ENCODE assay signal across 8 cellular contexts in the genomic region with DNA sequence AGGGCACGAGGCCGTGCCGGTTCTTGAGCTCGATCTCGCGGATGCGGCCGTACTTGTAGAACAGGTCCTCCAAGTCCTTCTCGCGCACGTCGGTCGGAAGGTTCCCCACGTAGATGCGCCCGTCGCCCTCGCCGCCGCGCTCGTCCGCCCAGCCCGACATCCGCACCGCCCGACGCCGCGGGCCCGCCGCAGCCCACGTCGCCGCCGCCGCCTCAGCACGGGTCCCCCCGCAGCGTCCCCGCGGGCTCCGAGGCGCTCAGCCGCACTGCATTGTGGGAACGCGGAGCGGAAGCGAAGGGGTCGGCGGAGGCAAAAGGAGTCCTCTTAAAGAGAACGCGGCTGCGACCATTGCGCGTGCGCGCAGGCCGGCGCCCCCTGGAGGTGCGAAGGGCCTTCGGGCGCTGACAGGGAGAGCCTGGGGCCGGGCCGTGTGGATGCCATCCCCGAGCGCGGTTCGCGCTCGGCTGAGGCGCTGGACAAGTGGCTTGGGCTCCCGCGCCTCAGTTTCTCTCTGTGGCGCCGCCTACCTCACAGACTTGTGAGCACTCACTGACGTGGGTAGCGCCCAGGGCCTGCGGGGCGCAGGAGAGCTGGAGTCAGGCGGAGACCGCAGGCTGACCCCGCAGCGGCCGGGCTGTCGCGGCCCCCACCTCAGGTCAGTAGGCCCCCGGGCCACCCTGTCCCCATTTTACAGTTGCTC. TPM values are rescaled to one million over a fixed set of nuclear protein-coding genes. Genes with fewer than 3 reads are reported as not detected.
DNase-seq lines count a peak whose midpoint lies in the region; ATAC-seq, FAIRE-seq and TF ChIP-seq lines count a peak whose summit lies in the region.

A gene with protein sequence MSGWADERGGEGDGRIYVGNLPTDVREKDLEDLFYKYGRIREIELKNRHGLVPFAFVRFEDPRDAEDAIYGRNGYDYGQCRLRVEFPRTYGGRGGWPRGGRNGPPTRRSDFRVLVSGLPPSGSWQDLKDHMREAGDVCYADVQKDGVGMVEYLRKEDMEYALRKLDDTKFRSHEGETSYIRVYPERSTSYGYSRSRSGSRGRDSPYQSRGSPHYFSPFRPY (minus strand): TSS at position 299 of the 700 bp plus-strand sequence. CDS start 139 bp downstream, at position 160.

- peak within 1 kb of the TSS; percentile 95 for H3K4me3 Mint-ChIP-seq in activated naive CD8-positive, alpha-beta T cell treated with anti-CD3 and anti-CD28 coated beads for 36 hours

- no peaks in the 10 kb centered on the region for H3K27me3 Mint-ChIP-seq in activated naive CD8-positive, alpha-beta T cell treated with anti-CD3 and anti-CD28 coated beads for 36 hours

- intact Hi-C loops in Right ventricle myocardium inferior (cut with DNase I), result loop anchor here (1.0 kb wide), 1 partner anchor 27 kb away; a partner anchor contains a TSS
- intact Hi-C loops in pancreas (cut with DNase I), result no loop called here
- intact Hi-C loops in tibial artery (cut with DNase I; ENCODE audit: low total_unique reads), result no loop called here

- no peaks in the 10 kb centered on the region for H3K27me3 ChIP-seq in pancreas
- no peaks in the 10 kb centered on the region for H3K27me3 ChIP-seq in tibial artery

- FAIRE-seq in pancreas (lab: Jason Lieb, UNC), result no peak

- DNase-seq in GM12864 (ENCODE audit: low read depth), result peak; percentile 92
- peak; percentile 96 for DNase-seq in NCI-H1105 (lab: John Stamatoyannopoulos, UW)
- DNase-seq in SKM-1 treated with dmso at 0.1 percent for 144 hours (lab: John Stamatoyannopoulos, UW; ENCODE audit: unreplicated experiment), result peak; percentile 63
- peak; percentile 99 for DNase-seq in activated naive CD8-positive, alpha-beta T cell treated with anti-CD3 and anti-CD28 coated beads for 36 hours
- DNase-seq in Right ventricle myocardium inferior (ENCODE audit: missing footprints), result peak; percentile 98
- DNase-seq in pancreas, result peak; percentile 94 to 99 (median 96)
- DNase-seq in tibial artery, result peak; percentile 94 to 97

- TF ChIP-seq CTCF in GM12864 (IDR thresholded peaks at IDR 0.05; ENCODE audit: low read depth, low read length, missing control alignments) (peak; percentile 96), pancreas (IDR thresholded peaks at IDR 0.05) (peak; percentile 85 to 95 (median 88)), tibial artery (IDR thresholded peaks at IDR 0.05) (peak; percentile 88 to 94)

- 1% methylated on average over 84 to 88 of the region's 88 CpGs for WGBS in pancreas, 2 donors

- no peaks in the 10 kb centered on the region for H3K9me3 Mint-ChIP-seq in activated naive CD8-positive, alpha-beta T cell treated with anti-CD3 and anti-CD28 coated beads for 36 hours

- peaks cover 4 to 7% (median 5%) of the 10 kb centered on the region in 3 donors for H3K36me3 ChIP-seq in pancreas
- peaks cover 10 to 25% (median 11%) of the 10 kb centered on the region in 3 donors for H3K36me3 ChIP-seq in tibial artery

- H3K9me3 ChIP-seq in pancreas (no peaks in the 10 kb centered on the region), tibial artery (no peaks in the 10 kb centered on the region)

- H3K36me3 Mint-ChIP-seq in activated naive CD8-positive, alpha-beta T cell treated with anti-CD3 and anti-CD28 coated beads for 36 hours, result peaks cover 18% of the 10 kb centered on the region

- peak; percentile 87 for ATAC-seq in HG02642 (IDR thresholded peaks at IDR 0.05; ENCODE audit: poor library complexity, unreplicated experiment)
- peak; percentile 98 for ATAC-seq in Right ventricle myocardium inferior
- peak; percentile 88 to 95 (median 91) for ATAC-seq in pancreas

- peak within 1 kb of the TSS; percentile 97 for H3K4me3 ChIP-seq in GM12864 (ENCODE audit: low read depth, low read length)
- peak within 1 kb of the TSS; percentile 43 to 94 (median 94) for H3K4me3 ChIP-seq in pancreas
- peak within 1 kb of the TSS; percentile 95 to 98 for H3K4me3 ChIP-seq in tibial artery

- H3K4me1 ChIP-seq in pancreas, result peaks cover 18 to 22% (median 20%) of the 10 kb centered on the region in 3 donors
- peaks cover 0 to 49% (median 19%) of the 10 kb centered on the region in 4 donors for H3K4me1 ChIP-seq in tibial artery

- H3K4me1 Mint-ChIP-seq in activated naive CD8-positive, alpha-beta T cell treated with anti-CD3 and anti-CD28 coated beads for 36 hours, result peaks cover 35% of the 10 kb centered on the region

- peak within 1 kb of the TSS; percentile 76 to 89 (median 84) for H3K27ac ChIP-seq in pancreas
- H3K27ac ChIP-seq in tibial artery, result peak within 1 kb of the TSS; percentile 93 to 94

- peak within 1 kb of the TSS; percentile 87 for H3K27ac Mint-ChIP-seq in activated naive CD8-positive, alpha-beta T cell treated with anti-CD3 and anti-CD28 coated beads for 36 hours

RNA-seq across cellular contexts. Expression of the gene that starts here (rescaled TPM):
- 100 to 1,000 TPM; 288 to 292 TPM for total RNA-seq in activated naive CD8-positive, alpha-beta T cell treated with anti-CD3 and anti-CD28 coated beads for 36 hours
- total RNA-seq in Right ventricle myocardium inferior, result 40.1 TPM
- total RNA-seq in pancreas, result 10 to 100 TPM; 69.0 to 91.7 (median 79.5) TPM
- polyA plus RNA-seq in pancreas, result 100 to 1,000 TPM in 1 of 2 donors, 10 to 100 TPM in 1; 50.9 to 103 TPM

Comparison
In these comparisons a context has a peak if more than half of its experiments do, and no peak if none do; other contexts are left out.
1. Peak in every context shown above with its lines: DNase-seq, ATAC-seq, H3K4me3 ChIP-seq and H3K27ac ChIP-seq.